29 cellular contexts compared by ENCODE assay signal in the genomic region with DNA sequence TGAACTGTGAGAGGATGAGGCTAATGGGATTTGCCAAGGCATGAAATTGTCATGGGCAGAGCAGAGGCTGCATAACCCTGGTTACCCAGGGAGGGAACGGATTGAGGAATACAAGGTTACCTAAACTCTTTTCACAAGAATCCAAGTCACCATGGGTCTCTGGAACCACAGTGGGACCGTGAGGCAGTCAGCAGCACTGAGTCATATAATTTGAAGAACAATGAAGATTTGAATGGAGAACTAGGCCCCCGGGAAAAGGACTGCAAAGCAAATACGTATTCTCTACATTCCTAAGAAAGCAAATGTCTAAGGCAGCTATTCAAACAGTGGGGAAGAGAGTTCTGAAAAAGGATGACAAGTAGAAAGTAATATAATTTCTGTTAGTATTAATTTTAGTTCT. TPM values are rescaled to one million over a fixed set of nuclear protein-coding genes. Genes with fewer than 3 reads are reported as not detected.
A peak's percentile ranks its signal among the peaks of the same experiment; 100 is the strongest.
DNase-seq lines count a peak whose midpoint lies in the region; ATAC-seq and TF ChIP-seq lines count a peak whose summit lies in the region.
"Had no signal": no experiment of that assay in that cellular context is flagged by ENCODE, and none has a peak within 500 bp of the region (broad histone marks: within the 10 kb centered on the region; RNA-seq: fewer than 3 reads in every experiment).

No MANE protein-coding gene starts in this region.

- no peak overlapping the region for H2AFZ ChIP-seq in mammary epithelial cell (ENCODE audit: low read depth, low read length)

- no peak overlapping the region for H2BK120ac ChIP-seq in mesendoderm (ENCODE audit: low read depth, low read length)

- in situ Hi-C loops in mammary epithelial cell (cut with MboI; ENCODE audit: low sequenced_read_pairs in 2 of 2), result no loop called here

- H3K27ac Mint-ChIP-seq in MCF 10A (ENCODE audit: low read depth, unreplicated experiment), result peak overlapping the region; percentile 13
- H3K27ac Mint-ChIP-seq: CD4-positive, alpha-beta T cell; IgD-negative memory B cell had no signal

- peaks cover 42% of the 10 kb centered on the region for H3K36me3 Mint-ChIP-seq in MCF 10A (ENCODE audit: insufficient read depth, unreplicated experiment)

- H4K5ac ChIP-seq in mesendoderm (ENCODE audit: low read length), result no peak overlapping the region

- no peak for DNase-seq in MCF 10A (ENCODE audit: unreplicated experiment)
- DNase-seq in mammary epithelial cell, result no peak
- DNase-seq in astrocyte of the hippocampus (ENCODE audit: low read depth, low spot score), result peak; percentile 52
- DNase-seq in mesendoderm, result peak; percentile 11
- DNase-seq in NCI-H2196 (lab: John Stamatoyannopoulos, UW; ENCODE audit: unreplicated experiment), result no peak
- DNase-seq in activated T-cell treated with anti-CD3 and anti-CD28 coated beads, Interleukin-2, amount 50 U/mL, for 48 hours, result no peak
- DNase-seq in kidney glomerular epithelial cell (lab: John Stamatoyannopoulos, UW), result no peak
- DNase-seq: 8988T; BE2C; Caco-2; CD4-positive, alpha-beta T cell; GDM1; HCEC 1CT; Karpas-422; MG63; NCI-H1048; NCI-H1436 treated with DMSO at 0.1 percent for 48 hours; NCI-H2029; NCI-H2171; NCI-H446; NCI-H69; NK-92 treated with Interleukin-12 subunit alpha and Interleukin-12 subunit beta, amount 100 ng/mL, for 24 hours; SHP77 had no signal

- no peak overlapping the region for H3K4me3 ChIP-seq in mammary epithelial cell (replicated peaks in 1 of 3; ENCODE audit: insufficient read depth in 1 of 3, low read depth in 2 of 3, low read length in 3 of 3)
- H3K4me3 ChIP-seq in mesendoderm (ENCODE audit: low read length), result no peak overlapping the region
- H3K4me3 ChIP-seq: MG63 had no signal

- H2BK15ac ChIP-seq in mesendoderm (replicated peaks; ENCODE audit: low read depth), result no peak overlapping the region

- no peaks in the 10 kb centered on the region for H3K79me2 ChIP-seq in mammary epithelial cell (ENCODE audit: insufficient read depth, low read length)
- no peaks in the 10 kb centered on the region for H3K79me2 ChIP-seq in mesendoderm (ENCODE audit: control insufficient read depth, insufficient read depth, low read length)

- BruUV-seq in MCF 10A (replicated peaks; lab: Mats Ljungman, UMichigan) (no TSS peak), mammary epithelial cell (replicated peaks; lab: Mats Ljungman, UMichigan) (no TSS peak)

- H3K27ac ChIP-seq in mammary epithelial cell (ENCODE audit: insufficient read depth, low read depth, low read length), result no peak overlapping the region
- H3K27ac ChIP-seq in mesendoderm (ENCODE audit: low read depth, low read length), result no peak overlapping the region
- H3K27ac ChIP-seq: HL-60 had no signal

- H3K4me3 Mint-ChIP-seq in MCF 10A (ENCODE audit: unreplicated experiment), result no peak overlapping the region
- H3K4me3 Mint-ChIP-seq: CD4-positive, alpha-beta T cell; IgD-negative memory B cell had no signal

- dilution Hi-C loops in mammary epithelial cell (cut with HindIII; ENCODE audit: low sequenced_read_pairs), result loop anchor here (25.0 kb wide), 1 partner anchor 296 kb away; no protein-coding TSS in a partner anchor

- ATAC-seq in HG03108 (IDR thresholded peaks at IDR 0.05; ENCODE audit: unreplicated experiment), result no peak

- H4K8ac ChIP-seq in mesendoderm (ENCODE audit: low read depth, low read length), result no peak overlapping the region

- no peaks in the 10 kb centered on the region for H3K9me3 ChIP-seq in mammary epithelial cell (replicated peaks; ENCODE audit: insufficient read depth, low read length)
- H3K9me3 ChIP-seq: BE2C, Caco-2, MG63 had no signal

- no peaks in the 10 kb centered on the region for H3K27me3 Mint-ChIP-seq in MCF 10A (ENCODE audit: insufficient read depth, unreplicated experiment)
- H3K27me3 Mint-ChIP-seq: CD4-positive, alpha-beta T cell; IgD-negative memory B cell had no signal

- H3K9ac ChIP-seq in mammary epithelial cell (ENCODE audit: insufficient read depth, low read length), result no peak overlapping the region
- no peak overlapping the region for H3K9ac ChIP-seq in mesendoderm (ENCODE audit: low read length)

- H4K20me1 ChIP-seq in mammary epithelial cell (ENCODE audit: insufficient read depth, low read length), result no peaks in the 10 kb centered on the region

- H3K27me3 ChIP-seq in mammary epithelial cell (ENCODE audit: insufficient read depth, low read length) (no peaks in the 10 kb centered on the region), mesendoderm (ENCODE audit: insufficient read depth, low read length, poor library complexity) (no peaks in the 10 kb centered on the region)
- H3K27me3 ChIP-seq: BE2C, MG63 had no signal

- no peak overlapping the region for H3K56ac ChIP-seq in mesendoderm (ENCODE audit: low read length)

- CTCF ChIA-PET in MCF 10A (lab: Yijun Ruan, JAX), result interaction anchor here (1.1 to 2.1 kb wide), 2 partner anchors 10 to 12 kb away, joined by 5 to 13 read pairs; no protein-coding TSS in a partner anchor
- CTCF ChIA-PET in mammary epithelial cell (lab: Charles Lee; ENCODE audit: low non-redundant PET), result no interaction called here

- H3K36me3 ChIP-seq in mammary epithelial cell (ENCODE audit: insufficient read depth, low read length), result peaks cover 22% of the 10 kb centered on the region
- H3K36me3 ChIP-seq in mesendoderm (ENCODE audit: control insufficient read depth, insufficient read depth, low read length), result no peaks in the 10 kb centered on the region
- H3K36me3 ChIP-seq: BE2C had no signal

- TF ChIP-seq CTCF in MCF 10A (IDR thresholded peaks at IDR 0.05; ENCODE audit: unreplicated experiment) (no peak), mammary epithelial cell (conservative IDR thresholded peaks at IDR 0.05 in 1 of 2, IDR thresholded peaks at IDR 0.05 in 1 of 2; ENCODE audit: extremely low read depth in 1 of 2, insufficient read depth in 1 of 2, low read depth in 1 of 2, low read length in 2 of 2) (no peak)

- no peaks in the 10 kb centered on the region for H3K79me1 ChIP-seq in mesendoderm (ENCODE audit: low read length)

- WGBS in mammary epithelial cell (ENCODE audit: low coverage, missing lambda C conversion rate), result 94% methylated on average over 4 of the region's 4 CpGs
- WGBS in mesendoderm (ENCODE audit: extremely low coverage, insufficient coverage, low lambda C conversion rate), result no CpG with 5 or more reads among the region's 4 CpGs

- H3K18ac ChIP-seq in mesendoderm (ENCODE audit: low read length), result no peak overlapping the region

- no peaks in the 10 kb centered on the region for H3K4me1 Mint-ChIP-seq in MCF 10A (ENCODE audit: insufficient read depth, unreplicated experiment)
- H3K4me1 Mint-ChIP-seq: IgD-negative memory B cell had no signal

- H3K4ac ChIP-seq in mesendoderm (ENCODE audit: low read depth, low read length), result no peak overlapping the region

- no peak overlapping the region for H3K4me2 ChIP-seq in mammary epithelial cell (ENCODE audit: insufficient read depth, low read depth, low read length)
- H3K4me2 ChIP-seq in mesendoderm (ENCODE audit: low read length), result no peak overlapping the region

- H2BK5ac ChIP-seq in mesendoderm (ENCODE audit: low read length), result no peak overlapping the region

- H3K4me1 ChIP-seq in mammary epithelial cell (ENCODE audit: insufficient read depth, low read length) (no peaks in the 10 kb centered on the region), mesendoderm (ENCODE audit: control insufficient read depth, low read depth, low read length) (no peaks in the 10 kb centered on the region)
- H3K4me1 ChIP-seq: BE2C had no signal

- H3K23ac ChIP-seq in mesendoderm (ENCODE audit: low read length), result no peak overlapping the region

- H2AK5ac ChIP-seq in mesendoderm (ENCODE audit: low read length), result no peak overlapping the region

- intact Hi-C loops in MCF 10A (cut with micrococcal nuclease) (no loop called here), mammary epithelial cell (cut with micrococcal nuclease) (no loop called here)

- POLR2A ChIA-PET in MCF 10A (lab: Yijun Ruan, JAX), result no interaction called here

- no peaks in the 10 kb centered on the region for H3K9me3 Mint-ChIP-seq in MCF 10A (ENCODE audit: unreplicated experiment)
- H3K9me3 Mint-ChIP-seq: CD4-positive, alpha-beta T cell had no signal

RNA-seq across cellular contexts. Expression of gene CAT, which starts 19.8 kb away (rescaled TPM):
- total RNA-seq in MCF 10A (2022) (9.5 and 12.1 TPM in 2 replicates), mammary epithelial cell (100 to 1,000 TPM in 1 of 2 donors, 10 to 100 TPM in 1; 30.6 to 147 TPM)
- polyA plus RNA-seq in mammary epithelial cell, result 48.7 TPM
- polyA minus RNA-seq in mammary epithelial cell, result 50.9 TPM
- polyA plus RNA-seq in mesendoderm (2013, experiment 1 of 2), result 4.3 TPM
- polyA plus RNA-seq in mesendoderm (2013, experiment 2 of 2), result 4.5 TPM

RNA-seq across cellular contexts. Expression of gene ELF5, which starts 55.0 kb away (rescaled TPM):
- total RNA-seq in MCF 10A (2022), result not detected in 2 replicates
- total RNA-seq in mammary epithelial cell, result under 1 TPM in 1 of 2 donors, not detected in 1; 0.83 TPM
- not detected for polyA plus RNA-seq in mammary epithelial cell
- polyA minus RNA-seq in mammary epithelial cell, result not detected
- 0.01 TPM for polyA plus RNA-seq in mesendoderm (2013, experiment 1 of 2)
- not detected for polyA plus RNA-seq in mesendoderm (2013, experiment 2 of 2)
- total RNA-seq: CD4-positive, alpha-beta T cell; Daoy; HT1080; OCI-LY7 had no signal
- polyA plus RNA-seq: IgD-negative memory B cell had no signal

Comparison
In these comparisons a context has a peak if more than half of its experiments do, and no peak if none do; other contexts are left out.
1. DNase-seq: peak in astrocyte of the hippocampus (single experiment) and mesendoderm (single experiment); none in MCF 10A (single experiment), mammary epithelial cell (single experiment), NCI-H2196 (single experiment), activated T-cell treated with anti-CD3 and anti-CD28 coated beads, Interleukin-2, amount 50 U/mL, for 48 hours (0 of 2) and kidney glomerular epithelial cell (single experiment).